In the genomic region with DNA sequence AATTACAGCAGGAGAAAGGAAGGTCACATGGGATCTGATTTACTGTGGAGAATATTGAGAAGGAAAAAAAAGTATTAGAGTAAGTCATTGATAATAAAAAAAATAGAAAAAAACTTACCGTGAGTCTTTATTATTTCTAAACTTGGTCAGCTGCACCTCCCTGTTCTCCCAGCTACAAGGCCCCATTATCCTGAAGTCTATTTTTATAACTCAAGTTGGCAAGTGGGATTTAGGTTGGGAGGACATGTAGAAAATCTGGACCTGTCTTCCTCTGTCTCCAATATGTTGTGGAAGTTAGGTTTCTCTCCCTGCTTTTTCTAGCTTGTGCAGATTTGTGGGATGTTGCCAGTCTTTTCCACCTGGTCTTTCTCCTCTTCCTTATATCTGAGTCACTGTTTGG, we compare ENCODE assay signal across 26 cellular contexts.
"Had no signal": no experiment of that assay in that cellular context is flagged by ENCODE, and none has a peak within 500 bp of the region (broad histone marks: within the 10 kb centered on the region; RNA-seq: fewer than 3 reads in every experiment).

No MANE protein-coding gene starts in this region.

- H3K27me3 Mint-ChIP-seq: activated CD4-positive, alpha-beta memory T cell treated with anti-CD3 and anti-CD28 coated beads, Interleukin-2, amount 10 ng/mL, durations not matched to agents 7 days and 5 days had no signal

- ATAC-seq: activated CD4-positive, alpha-beta T cell treated with anti-CD3 and anti-CD28 coated beads for 36 hours; activated T-helper 17 cell treated with anti-CD3 and anti-CD28 coated beads, Interleukin-2, amount 50 U/mL, for 72 hours; T-cell had no signal

- DNase-seq: activated CD4-positive, alpha-beta memory T cell treated with anti-CD3 and anti-CD28 coated beads, Interleukin-2, amount 10 ng/mL, durations not matched to agents 7 days and 5 days; activated CD4-positive, alpha-beta T cell treated with anti-CD3 and anti-CD28 coated beads for 36 hours; activated CD4-positive, alpha-beta T cell treated with anti-CD3 and anti-CD28 coated beads, Interleukin-2, amount 50 U/mL, for 1 hour; activated gamma-delta T cell; activated naive CD4-positive, alpha-beta T cell treated with anti-CD3 and anti-CD28 coated beads for 36 hours; activated T-cell treated with anti-CD3 and anti-CD28 coated beads for 4 hours; activated T-cell treated with anti-CD3 and anti-CD28 coated beads, Interleukin-2, amount 50 U/mL, for 48 hours; amygdala; MG63; NCI-H1092 treated with DMSO at 0.1 percent for 48 hours; NCI-H1417 treated with DMSO at 0.1 percent for 48 hours; NCI-H1694; NCI-H2029; NCI-H510A treated with DMSO at 0.1 percent for 48 hours; NK-92 treated with Interleukin-12 subunit alpha and Interleukin-12 subunit beta, amount 100 ng/mL, for 24 hours; OCI-M1; T-cell; T-helper 2 cell; T1000 had no signal

- H3K4me2 ChIP-seq: KMS-11 had no signal

- H3K27ac ChIP-seq: cardiac muscle cell, KMS-11, SK-N-MC, VCaP had no signal

- H3K27ac Mint-ChIP-seq: activated CD4-positive, alpha-beta memory T cell treated with anti-CD3 and anti-CD28 coated beads, Interleukin-2, amount 10 ng/mL, durations not matched to agents 7 days and 5 days; activated CD4-positive, alpha-beta T cell treated with anti-CD3 and anti-CD28 coated beads for 36 hours; activated naive CD4-positive, alpha-beta T cell treated with anti-CD3 and anti-CD28 coated beads for 36 hours; activated naive CD8-positive, alpha-beta T cell; activated T-helper 17 cell treated with anti-CD3 and anti-CD28 coated beads, Interleukin-2, amount 50 U/mL, for 72 hours; T-cell had no signal

- H3K27me3 ChIP-seq: cardiac muscle cell, MG63 had no signal

- H3K4me3 ChIP-seq: cardiac muscle cell, MG63, SK-N-MC had no signal

- H3K9me3 Mint-ChIP-seq: activated CD4-positive, alpha-beta memory T cell treated with anti-CD3 and anti-CD28 coated beads, Interleukin-2, amount 10 ng/mL, durations not matched to agents 7 days and 5 days; activated naive CD4-positive, alpha-beta T cell treated with anti-CD3 and anti-CD28 coated beads for 36 hours; activated T-helper 17 cell treated with anti-CD3 and anti-CD28 coated beads, Interleukin-2, amount 50 U/mL, for 72 hours; T-cell had no signal

- H3K4me1 Mint-ChIP-seq: activated CD4-positive, alpha-beta memory T cell treated with anti-CD3 and anti-CD28 coated beads, Interleukin-2, amount 10 ng/mL, durations not matched to agents 7 days and 5 days; activated CD4-positive, alpha-beta T cell treated with anti-CD3 and anti-CD28 coated beads for 36 hours; activated T-helper 17 cell treated with anti-CD3 and anti-CD28 coated beads, Interleukin-2, amount 50 U/mL, for 72 hours; T-cell had no signal

- H3K36me3 ChIP-seq: cardiac muscle cell, MG63 had no signal

- H3K9me3 ChIP-seq: MG63 had no signal

- H3K4me3 Mint-ChIP-seq: activated CD4-positive, alpha-beta memory T cell treated with anti-CD3 and anti-CD28 coated beads, Interleukin-2, amount 10 ng/mL, durations not matched to agents 7 days and 5 days; activated CD4-positive, alpha-beta T cell treated with anti-CD3 and anti-CD28 coated beads for 36 hours; activated naive CD4-positive, alpha-beta T cell treated with anti-CD3 and anti-CD28 coated beads for 36 hours; activated naive CD8-positive, alpha-beta T cell; activated T-helper 17 cell treated with anti-CD3 and anti-CD28 coated beads, Interleukin-2, amount 50 U/mL, for 72 hours; brain; T-cell had no signal

- H3K36me3 Mint-ChIP-seq: activated naive CD8-positive, alpha-beta T cell; brain; T-cell had no signal
